ENCODE assay signal across 16 cellular contexts in the genomic region with DNA sequence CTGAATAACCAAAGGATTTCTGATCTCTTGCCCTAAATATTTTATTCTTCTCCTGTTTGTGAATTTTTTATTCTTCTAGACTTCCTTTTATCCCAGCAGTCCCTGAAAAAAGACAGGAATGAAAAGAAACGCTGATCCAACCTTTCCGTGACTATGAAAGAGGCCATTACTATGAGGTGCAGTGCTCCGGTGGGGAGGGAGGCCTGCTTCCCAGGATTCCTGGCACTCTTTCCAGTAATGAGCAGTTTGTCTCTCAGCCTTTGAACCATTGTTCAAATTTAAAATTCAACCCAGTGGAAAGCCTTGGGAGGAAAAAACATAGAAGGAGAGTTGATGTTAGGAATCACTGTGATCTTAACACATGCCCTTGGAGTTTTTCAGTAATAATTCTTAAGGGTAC. TPM values are rescaled to one million over a fixed set of nuclear protein-coding genes. Genes with fewer than 3 reads are reported as not detected.
A peak's percentile ranks its signal among the peaks of the same experiment; 100 is the strongest.
DNase-seq lines count a peak whose midpoint lies in the region; ATAC-seq, FAIRE-seq and TF ChIP-seq lines count a peak whose summit lies in the region.
"Had no signal": no experiment of that assay in that cellular context is flagged by ENCODE, and none has a peak within 500 bp of the region (broad histone marks: within the 10 kb centered on the region; RNA-seq: fewer than 3 reads in every experiment).

No MANE protein-coding gene starts in this region.

- H3K4me2 ChIP-seq in SK-N-SH, result peak overlapping the region; percentile 64
- H3K4me2 ChIP-seq: KMS-11 had no signal

- TF ChIP-seq CTCF in SK-N-SH (IDR thresholded peaks at IDR 0.05) (no peak), breast epithelium (IDR thresholded peaks at IDR 0.05) (no peak)

- no peak for FAIRE-seq in GM19239 (lab: Jason Lieb, UNC)
- FAIRE-seq: D721Med had no signal

- H3K9me2 ChIP-seq in SK-N-SH, result no peaks in the 10 kb centered on the region

- TF ChIP-seq RAD21 in SK-N-SH (IDR thresholded peaks at IDR 0.05; ENCODE audit: low read length), result no peak

- H3K4me1 ChIP-seq in SK-N-SH (ENCODE audit: control insufficient read depth in 1 of 2, insufficient read depth in 2 of 2, low read depth in 1 of 2, low read length in 1 of 2) (peaks cover 59 to 60% of the 10 kb centered on the region in 2 experiments), breast epithelium (peaks cover 5 to 19% of the 10 kb centered on the region in 2 donors), muscle layer of duodenum (ENCODE audit: control insufficient read depth in 1 of 2, insufficient read depth in 2 of 2, low read length in 2 of 2) (peaks cover 25% of the 10 kb centered on the region in 2 donors), stomach smooth muscle (ENCODE audit: control insufficient read depth, insufficient read depth, low read length) (peaks cover 44% of the 10 kb centered on the region)

- H3K27me3 ChIP-seq in SK-N-SH (ENCODE audit: insufficient read depth) (no peaks in the 10 kb centered on the region), breast epithelium (no peaks in the 10 kb centered on the region), muscle layer of duodenum (ENCODE audit: low read depth, low read length) (no peaks in the 10 kb centered on the region), stomach smooth muscle (ENCODE audit: control insufficient read depth in 1 of 2, insufficient read depth in 2 of 2, low read length in 2 of 2) (no peaks in the 10 kb centered on the region)
- H3K27me3 ChIP-seq: upper lobe of right lung had no signal

- peaks cover 70% of the 10 kb centered on the region for H3F3A ChIP-seq in SK-N-SH (replicated peaks; ENCODE audit: insufficient read depth)

- H3K36me3 ChIP-seq in SK-N-SH (replicated peaks in 1 of 2; ENCODE audit: control insufficient read depth in 1 of 2, insufficient read depth in 2 of 2, low read length in 1 of 2), result peaks cover 25 to 33% of the 10 kb centered on the region in 2 experiments
- no peaks in the 10 kb centered on the region for H3K36me3 ChIP-seq in breast epithelium
- H3K36me3 ChIP-seq in muscle layer of duodenum (ENCODE audit: control insufficient read depth in 1 of 2, insufficient read depth in 2 of 2, low read length in 2 of 2), result no peaks in the 10 kb centered on the region
- no peaks in the 10 kb centered on the region for H3K36me3 ChIP-seq in stomach smooth muscle (ENCODE audit: control insufficient read depth in 2 of 2, insufficient read depth in 2 of 2, low read length in 2 of 2)

- H4K20me1 ChIP-seq in SK-N-SH (ENCODE audit: insufficient read depth), result peaks cover 59% of the 10 kb centered on the region

- POLR2A ChIA-PET in SK-N-SH (lab: Yijun Ruan, JAX), result no interaction called here

- H3K79me2 ChIP-seq in SK-N-SH (ENCODE audit: insufficient read depth), result peaks cover 60% of the 10 kb centered on the region

- no peak for DNase-seq in SK-N-SH
- DNase-seq in breast epithelium (ENCODE audit: low spot score in 2 of 2), result no peak
- no peak for DNase-seq in NCI-H2196 treated with DMSO at 0.1 percent for 48 hours (lab: John Stamatoyannopoulos, UW; ENCODE audit: unreplicated experiment)
- no peak for DNase-seq in GM19239 (ENCODE audit: insufficient read length, low spot score)
- no peak for DNase-seq in glomerular visceral epithelial cell (ENCODE audit: extremely low spot score)
- DNase-seq: activated naive CD8-positive, alpha-beta T cell treated with anti-CD3 and anti-CD28 coated beads, Interleukin-2, amount 50 U/mL, for 24 hours; effector memory CD4-positive, alpha-beta T cell; NCI-H187 treated with DMSO at 0.1 percent for 48 hours; SHP77 treated with DMSO at 0.1 percent for 48 hours; upper lobe of right lung had no signal

- CTCF ChIA-PET in SK-N-SH (lab: Yijun Ruan, JAX), result interaction anchor here (0.6 to 13.3 kb wide), 2 partner anchors 47 to 959 kb away, joined by 3 to 145 read pairs; no protein-coding TSS in a partner anchor

- H3K27ac ChIP-seq in SK-N-SH (ENCODE audit: low read depth in 2 of 2, low read length in 1 of 2), result peak overlapping the region; percentile 98 to 99
- H3K27ac ChIP-seq in breast epithelium, result peak overlapping the region; percentile 60 to 78
- H3K27ac ChIP-seq in muscle layer of duodenum (ENCODE audit: low read length), result peak overlapping the region; percentile 86
- peak overlapping the region; percentile 41 for H3K27ac ChIP-seq in stomach smooth muscle (ENCODE audit: low read length)
- H3K27ac ChIP-seq: KMS-11, upper lobe of right lung had no signal

- ATAC-seq in SK-N-SH treated with all-trans-retinoic acid at 6 μM for 48 hours, result no peak
- ATAC-seq: activated naive CD8-positive, alpha-beta T cell treated with anti-CD3 and anti-CD28 coated beads, Interleukin-2, amount 50 U/mL, for 24 hours had no signal

- 66% methylated on average over 3 of the region's 3 CpGs for WGBS in SK-N-SH (ENCODE audit: low lambda C conversion rate)

- TF ChIP-seq POLR2A in breast epithelium (IDR thresholded peaks at IDR 0.05), result no peak

- H3K9ac ChIP-seq in SK-N-SH (no peak overlapping the region), stomach smooth muscle (ENCODE audit: low read length in 2 of 2) (peak overlapping the region; percentile 19 to 23)
- H3K9ac ChIP-seq: KMS-11 had no signal

- H3K9me3 ChIP-seq in SK-N-SH (no peaks in the 10 kb centered on the region), breast epithelium (no peaks in the 10 kb centered on the region), muscle layer of duodenum (ENCODE audit: control insufficient read depth in 1 of 2, low read length in 2 of 2) (no peaks in the 10 kb centered on the region), stomach smooth muscle (ENCODE audit: control insufficient read depth in 2 of 2, low read length in 2 of 2) (no peaks in the 10 kb centered on the region)
- H3K9me3 ChIP-seq: upper lobe of right lung had no signal

- no peak for TF ChIP-seq EP300 in SK-N-SH (IDR thresholded peaks at IDR 0.05; ENCODE audit: borderline replicate concordance in 1 of 2, low read depth in 1 of 2, low read length in 1 of 2)

- H2AFZ ChIP-seq in SK-N-SH (ENCODE audit: low read depth), result no peak overlapping the region

- no peak overlapping the region for H3K4me3 ChIP-seq in SK-N-SH (ENCODE audit: low read depth in 2 of 2, low read length in 1 of 2)
- no peak overlapping the region for H3K4me3 ChIP-seq in breast epithelium
- no peak overlapping the region for H3K4me3 ChIP-seq in muscle layer of duodenum (ENCODE audit: low read depth in 1 of 2, low read length in 2 of 2)
- peak overlapping the region in 1 of 2 donors; percentile 31 for H3K4me3 ChIP-seq in stomach smooth muscle (ENCODE audit: low read length in 2 of 2)
- H3K4me3 ChIP-seq: skin epidermis, upper lobe of right lung had no signal

- intact Hi-C loops in breast epithelium (cut with DNase I; ENCODE audit: low total_unique reads), result no loop called here

TF ChIP-seq in SK-N-SH, 30 proteins besides CTCF, POLR2A, EP300 and RAD21:
- TF ChIP-seq USF2 (IDR thresholded peaks at IDR 0.05; ENCODE audit: borderline replicate concordance, low read depth, low read length) (no peak), RXRA (IDR thresholded peaks at IDR 0.05; ENCODE audit: borderline replicate concordance, low read depth) (no peak), TCF12 (IDR thresholded peaks at IDR 0.05) (no peak)

TF ChIP-seq in SK-N-SH treated with all-trans-retinoic acid at 6 μM for 48 hours, 23 proteins besides CTCF, POLR2A, EP300 and RAD21:
- no peak for TF ChIP-seq CSRNP3 (CRISPR knock-in tag; IDR thresholded peaks at IDR 0.05)
- TF ChIP-seq ZNF8 (CRISPR knock-in tag; IDR thresholded peaks at IDR 0.05), result no peak
- no peak; the same call in 1 of the 2 replicates for TF ChIP-seq ZC3H10 (CRISPR knock-in tag; IDR thresholded peaks at IDR 0.05)
- no peak for TF ChIP-seq GLIS3 (CRISPR knock-in tag; IDR thresholded peaks at IDR 0.05)
- TF ChIP-seq ZNF70 (CRISPR knock-in tag; IDR thresholded peaks at IDR 0.05), result no peak
- no peak for TF ChIP-seq PPARA (CRISPR knock-in tag; IDR thresholded peaks at IDR 0.05; ENCODE audit: borderline replicate concordance)
- no peak for TF ChIP-seq RARB (CRISPR knock-in tag; IDR thresholded peaks at IDR 0.05)
- no peak for TF ChIP-seq ZFP30 (CRISPR knock-in tag; IDR thresholded peaks at IDR 0.05)
- TF ChIP-seq OSR1 (CRISPR knock-in tag; IDR thresholded peaks at IDR 0.05), result no peak
- no peak for TF ChIP-seq SNAI2 (CRISPR knock-in tag; IDR thresholded peaks at IDR 0.05)
- TF ChIP-seq ESRRG (CRISPR knock-in tag; IDR thresholded peaks at IDR 0.05), result no peak
- no peak for TF ChIP-seq CREB5 (CRISPR knock-in tag; IDR thresholded peaks at IDR 0.05; ENCODE audit: low read depth)

RNA-seq across cellular contexts. Expression of gene IER5, which starts 5.9 kb away (rescaled TPM):
- 46.2 and 52.9 TPM in 2 replicates for polyA plus RNA-seq in SK-N-SH (2012; rRNA removed)
- 33.8 and 39.1 TPM in 2 replicates for polyA plus RNA-seq in SK-N-SH (2012; cell fraction: cytosol; rRNA removed)
- 64.9 and 69.1 TPM in 2 replicates for polyA plus RNA-seq in SK-N-SH (2012; cell fraction: nucleus; rRNA removed)
- 10 to 100 TPM in 2 of 3 donors, 1 to 10 TPM in 1; 6.9 to 19.7 (median 18.1) TPM for total RNA-seq in breast epithelium

Comparison
In these comparisons a context has a peak if more than half of its experiments do, and no peak if none do; other contexts are left out.
1. H3K27ac ChIP-seq: peak in every context shown above with its lines; median percentile 98 in SK-N-SH; 86 in muscle layer of duodenum; 69 in breast epithelium; 41 in stomach smooth muscle.